In the genomic region with DNA sequence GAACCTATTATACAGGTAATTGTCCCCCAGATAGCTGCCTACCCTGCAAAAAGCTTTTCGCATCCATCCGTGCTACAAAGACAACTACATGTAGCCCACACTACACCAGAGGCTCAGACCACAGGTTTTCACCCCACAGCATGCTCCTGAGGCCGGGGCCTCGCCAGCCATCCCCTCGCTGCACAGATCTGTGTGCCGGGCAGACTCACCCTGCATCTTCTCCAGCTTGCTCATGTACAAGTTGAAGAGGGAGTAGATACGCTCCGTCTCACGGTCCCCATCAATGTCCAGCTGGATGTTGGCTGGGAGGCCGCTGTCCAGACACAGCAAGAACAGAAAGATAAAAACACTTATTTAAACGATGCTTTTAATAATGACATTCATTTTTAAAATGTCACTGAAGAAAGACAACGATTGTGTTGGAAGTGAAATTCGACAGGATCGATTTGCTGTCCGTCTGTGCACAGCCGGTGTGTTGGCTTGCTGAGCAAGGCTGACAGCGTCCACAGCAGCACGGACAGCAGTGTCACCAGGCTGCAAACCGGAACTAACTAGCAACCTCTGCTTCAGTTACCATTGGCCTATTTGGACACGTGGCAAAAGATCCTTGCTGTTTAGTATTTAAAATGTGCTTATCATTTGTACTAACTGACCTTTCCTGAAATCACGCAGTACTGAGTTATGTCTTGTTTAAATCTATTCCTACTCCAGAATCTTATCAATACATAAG, we compare ENCODE assay signal across 26 cellular contexts. TPM values are rescaled to one million over a fixed set of nuclear protein-coding genes. Genes with fewer than 3 reads are reported as not detected.
DNase-seq lines count a peak whose midpoint lies in the region; ATAC-seq and TF ChIP-seq lines count a peak whose summit lies in the region.
"Had no signal": no experiment of that assay in that cellular context is flagged by ENCODE, and none has a peak within 500 bp of the region (broad histone marks: within the 10 kb centered on the region; RNA-seq: fewer than 3 reads in every experiment).

No MANE protein-coding gene starts in this region.

- no peaks in the 10 kb centered on the region for H3K27me3 Mint-ChIP-seq in CD4-positive, alpha-beta T cell
- H3K27me3 Mint-ChIP-seq in naive thymus-derived CD8-positive, alpha-beta T cell: no peaks in the 10 kb centered on the region
- H3K27me3 Mint-ChIP-seq in activated CD4-positive, alpha-beta memory T cell treated with anti-CD3 and anti-CD28 coated beads, Interleukin-2, amount 10 ng/mL, durations not matched to agents 7 days and 5 days: no peaks in the 10 kb centered on the region
- H3K27me3 Mint-ChIP-seq: stimulated activated memory B cell treated with anti-CD40 and anti-IgM and Interleukin-4, amounts not matched to agents 10 μg/mL and 1 μg/mL and 100 μg/mL, for 72 hours had no signal

- no peaks in the 10 kb centered on the region for H3K9me3 Mint-ChIP-seq in CD4-positive, alpha-beta T cell
- H3K9me3 Mint-ChIP-seq in naive thymus-derived CD8-positive, alpha-beta T cell: no peaks in the 10 kb centered on the region
- H3K9me3 Mint-ChIP-seq in activated CD4-positive, alpha-beta memory T cell treated with anti-CD3 and anti-CD28 coated beads, Interleukin-2, amount 10 ng/mL, durations not matched to agents 7 days and 5 days: peaks cover 4% of the 10 kb centered on the region

- CTCF ChIA-PET in CD4-positive, alpha-beta T cell (lab: Charles Lee): no interaction called here
- CTCF ChIA-PET in activated CD4-positive, alpha-beta memory T cell treated with anti-CD3 and anti-CD28 coated beads, Interleukin-2, amount 10 ng/mL, durations not matched to agents 7 days and 5 days (lab: Charles Lee): no interaction called here

- no peak for DNase-seq in CD4-positive, alpha-beta T cell
- DNase-seq in RWPE2 (ENCODE audit: low spot score) (peak; percentile 34), left cardiac atrium (peak; percentile 13), DMS153 (lab: John Stamatoyannopoulos, UW) (no peak)
- DNase-seq in naive thymus-derived CD8-positive, alpha-beta T cell: peak in 1 of 10 donors; percentile 9
- no peak for DNase-seq in activated CD4-positive, alpha-beta memory T cell treated with anti-CD3 and anti-CD28 coated beads, Interleukin-2, amount 10 ng/mL, durations not matched to agents 7 days and 5 days
- DNase-seq: activated CD4-positive, alpha-beta T cell treated with anti-CD3 and anti-CD28 coated beads, Interleukin-2, amount 50 U/mL, for 4 hours; activated CD8-positive, alpha-beta memory T cell treated with anti-CD3 and anti-CD28 coated beads, Interleukin-2, amount 50 U/mL, for 48 hours; C1 segment of cervical spinal cord; effector CD4-positive, alpha-beta T cell; EL; NCI-H2029 treated with DMSO at 0.1 percent for 48 hours; NCI-H2227 treated with DMSO at 0.1 percent for 48 hours; NCI-H526 treated with DMSO at 0.1 percent for 48 hours; sigmoid colon; stimulated activated CD4-positive, alpha-beta T cell treated with anti-CD3 and anti-CD28 coated beads, Interleukin-4, amount 100 ng/mL, for 4 hours; SW 1271 had no signal

- no peak overlapping the region for H3K27ac ChIP-seq in CD4-positive, alpha-beta T cell (ENCODE audit: low read depth, low read length)
- H3K27ac ChIP-seq in RWPE2 (ENCODE audit: poor library complexity, severe bottlenecking): no peak overlapping the region
- H3K27ac ChIP-seq: body of pancreas, epithelial cell of prostate, parathyroid adenoma, sigmoid colon had no signal

- H3K4me1 Mint-ChIP-seq in CD4-positive, alpha-beta T cell (ENCODE audit: low read depth): no peaks in the 10 kb centered on the region
- H3K4me1 Mint-ChIP-seq in naive thymus-derived CD8-positive, alpha-beta T cell: peaks cover 6 to 25% (median 16%) of the 10 kb centered on the region in 4 donors
- peaks cover 9% of the 10 kb centered on the region for H3K4me1 Mint-ChIP-seq in activated CD4-positive, alpha-beta memory T cell treated with anti-CD3 and anti-CD28 coated beads, Interleukin-2, amount 10 ng/mL, durations not matched to agents 7 days and 5 days
- H3K4me1 Mint-ChIP-seq: GM23338 had no signal

- TF ChIP-seq CTCF in CD4-positive, alpha-beta T cell (IDR thresholded peaks at IDR 0.05): no peak
- TF ChIP-seq CTCF in RWPE2 (IDR thresholded peaks at IDR 0.05; ENCODE audit: poor library complexity, severe bottlenecking): no peak

- H3K36me3 Mint-ChIP-seq in CD4-positive, alpha-beta T cell (ENCODE audit: low read depth): peaks cover 67% of the 10 kb centered on the region
- H3K36me3 Mint-ChIP-seq in naive thymus-derived CD8-positive, alpha-beta T cell: peaks cover 5 to 67% (median 18%) of the 10 kb centered on the region in 3 donors
- peaks cover 58% of the 10 kb centered on the region for H3K36me3 Mint-ChIP-seq in activated CD4-positive, alpha-beta memory T cell treated with anti-CD3 and anti-CD28 coated beads, Interleukin-2, amount 10 ng/mL, durations not matched to agents 7 days and 5 days (ENCODE audit: low read depth)

- no peak overlapping the region for H3K4me3 ChIP-seq in RWPE2 (ENCODE audit: severe bottlenecking)
- H3K4me3 ChIP-seq: body of pancreas, GM12878, GM23338, sigmoid colon had no signal

- no peaks in the 10 kb centered on the region for H3K4me1 ChIP-seq in RWPE2 (ENCODE audit: insufficient read depth, poor library complexity, severe bottlenecking)
- H3K4me1 ChIP-seq: body of pancreas, parathyroid adenoma, sigmoid colon had no signal

- POLR2A ChIA-PET in CD4-positive, alpha-beta T cell (lab: Charles Lee): no interaction called here
- POLR2A ChIA-PET in naive thymus-derived CD8-positive, alpha-beta T cell (lab: Charles Lee): no interaction called here
- POLR2A ChIA-PET in activated CD4-positive, alpha-beta memory T cell treated with anti-CD3 and anti-CD28 coated beads, Interleukin-2, amount 10 ng/mL, durations not matched to agents 7 days and 5 days (lab: Charles Lee): no interaction called here

- no peaks in the 10 kb centered on the region for H3K27me3 ChIP-seq in CD4-positive, alpha-beta T cell (ENCODE audit: control insufficient read depth, insufficient read depth, low read length)
- no peaks in the 10 kb centered on the region for H3K27me3 ChIP-seq in RWPE2 (ENCODE audit: insufficient read depth, poor library complexity, severe bottlenecking)
- H3K27me3 ChIP-seq: body of pancreas, sigmoid colon had no signal

- intact Hi-C loops in CD4-positive, alpha-beta T cell (cut with DNase I, micrococcal nuclease): no loop called here
- intact Hi-C loops in left cardiac atrium (cut with DNase I): no loop called here

- H3K4me3 Mint-ChIP-seq in CD4-positive, alpha-beta T cell: no peak overlapping the region
- H3K4me3 Mint-ChIP-seq in naive thymus-derived CD8-positive, alpha-beta T cell: peak overlapping the region in 1 of 10 donors; percentile 9
- H3K4me3 Mint-ChIP-seq in activated CD4-positive, alpha-beta memory T cell treated with anti-CD3 and anti-CD28 coated beads, Interleukin-2, amount 10 ng/mL, durations not matched to agents 7 days and 5 days: no peak overlapping the region
- H3K4me3 Mint-ChIP-seq: GM23338; stimulated activated memory B cell treated with anti-CD40 and anti-IgM and Interleukin-4, amounts not matched to agents 10 μg/mL and 1 μg/mL and 100 μg/mL, for 72 hours had no signal

- ATAC-seq in CD4-positive, alpha-beta T cell (ENCODE audit: poor library complexity): no peak
- ATAC-seq in RWPE2 (ENCODE audit: low read depth) (no peak), left cardiac atrium (peak; percentile 36 to 82), GM21825 (IDR thresholded peaks at IDR 0.05; ENCODE audit: unreplicated experiment) (no peak)
- no peak for ATAC-seq in naive thymus-derived CD8-positive, alpha-beta T cell
- ATAC-seq: body of pancreas; GM12878; GM23338; stimulated activated memory B cell treated with anti-CD40 and anti-IgM and Interleukin-4, amounts not matched to agents 10 μg/mL and 1 μg/mL and 100 μg/mL, for 72 hours had no signal

- peak overlapping the region; percentile 22 for H3K27ac Mint-ChIP-seq in CD4-positive, alpha-beta T cell
- peak overlapping the region in 7 of 10 donors; percentile 7 to 50 (median 33) for H3K27ac Mint-ChIP-seq in naive thymus-derived CD8-positive, alpha-beta T cell
- no peak overlapping the region for H3K27ac Mint-ChIP-seq in activated CD4-positive, alpha-beta memory T cell treated with anti-CD3 and anti-CD28 coated beads, Interleukin-2, amount 10 ng/mL, durations not matched to agents 7 days and 5 days
- H3K27ac Mint-ChIP-seq: GM23338; stimulated activated memory B cell treated with anti-CD40 and anti-IgM and Interleukin-4, amounts not matched to agents 10 μg/mL and 1 μg/mL and 100 μg/mL, for 72 hours had no signal

- peaks cover 25% of the 10 kb centered on the region for H3K36me3 ChIP-seq in RWPE2 (ENCODE audit: low read depth)

- H3K9me3 ChIP-seq in CD4-positive, alpha-beta T cell (ENCODE audit: control insufficient read depth, low read length): no peaks in the 10 kb centered on the region
- no peaks in the 10 kb centered on the region for H3K9me3 ChIP-seq in RWPE2 (ENCODE audit: severe bottlenecking)
- H3K9me3 ChIP-seq: body of pancreas, sigmoid colon had no signal

RNA-seq across cellular contexts. Expression of gene C13orf46, which starts 18.6 kb away (rescaled TPM):
- total RNA-seq in CD4-positive, alpha-beta T cell: 10 to 100 TPM; 19.3 to 19.7 TPM
- 1 to 10 TPM in 1 of 2 donors, under 1 TPM in 1; 0.65 to 1.4 TPM for total RNA-seq in left cardiac atrium
- total RNA-seq in naive thymus-derived CD8-positive, alpha-beta T cell: 10 to 100 TPM; 15.6 to 16.2 TPM
- 1 to 10 TPM in 1 of 3 donors, under 1 TPM in 2; 0.43 to 1.8 (median 0.67) TPM for polyA plus RNA-seq in naive thymus-derived CD8-positive, alpha-beta T cell
- total RNA-seq in activated CD4-positive, alpha-beta memory T cell treated with anti-CD3 and anti-CD28 coated beads, Interleukin-2, amount 10 ng/mL, durations not matched to agents 7 days and 5 days: 1 to 10 TPM; 2.5 to 2.9 TPM
- polyA plus RNA-seq: keratinocyte, neural cell had no signal

Comparison
In these comparisons a context has a peak if more than half of its experiments do, and no peak if none do; other contexts are left out.
1. ATAC-seq: peak in left cardiac atrium (2 of 2); none in CD4-positive, alpha-beta T cell (single experiment), RWPE2 (single experiment), naive thymus-derived CD8-positive, alpha-beta T cell (0 of 2) and GM21825 (single experiment).
2. DNase-seq: peak in RWPE2 (single experiment) and left cardiac atrium (single experiment); none in CD4-positive, alpha-beta T cell (0 of 10), DMS153 (single experiment) and activated CD4-positive, alpha-beta memory T cell treated with anti-CD3 and anti-CD28 coated beads, Interleukin-2, amount 10 ng/mL, durations not matched to agents 7 days and 5 days (single experiment).
3. RNA of gene C13orf46, which starts 18.6 kb away (total RNA-seq): 19.3 to 19.7 TPM in CD4-positive, alpha-beta T cell and 15.6 to 16.2 TPM in naive thymus-derived CD8-positive, alpha-beta T cell; 2.5 to 2.9 TPM in activated CD4-positive, alpha-beta memory T cell treated with anti-CD3 and anti-CD28 coated beads, Interleukin-2, amount 10 ng/mL, durations not matched to agents 7 days and 5 days and 0.65 to 1.4 TPM in left cardiac atrium; every median in the first group is over 4 times any median in the second.